ENCODE assay signal across 20 cellular contexts in the genomic region with DNA sequence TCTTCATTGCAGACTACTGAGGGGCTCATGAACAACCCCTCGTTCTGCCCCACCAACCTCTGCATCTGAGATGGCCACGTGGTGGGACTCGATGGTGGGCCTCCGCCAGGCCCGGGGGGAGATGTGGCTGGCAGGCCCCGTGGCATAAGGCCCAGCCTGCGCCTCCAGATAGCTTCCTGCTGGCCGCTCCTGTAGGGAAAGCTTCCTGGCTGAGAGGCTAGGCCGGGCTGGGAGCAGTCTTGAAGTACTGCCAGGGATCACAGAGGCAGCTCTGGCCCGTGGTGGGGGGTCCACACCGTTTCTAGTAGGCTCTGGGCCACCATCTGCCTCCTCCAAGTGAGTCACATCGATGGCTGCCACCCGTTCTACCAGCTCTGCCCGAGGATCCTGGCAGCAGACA. TPM values are rescaled to one million over a fixed set of nuclear protein-coding genes. Genes with fewer than 3 reads are reported as not detected.
A peak's percentile ranks its signal among the peaks of the same experiment; 100 is the strongest.
DNase-seq lines count a peak whose midpoint lies in the region; ATAC-seq, FAIRE-seq and TF ChIP-seq lines count a peak whose summit lies in the region.
"Had no signal": no experiment of that assay in that cellular context is flagged by ENCODE, and none has a peak within 500 bp of the region (broad histone marks: within the 10 kb centered on the region; RNA-seq: fewer than 3 reads in every experiment).

No MANE protein-coding gene starts in this region.

- H3K27me3 ChIP-seq in HCT116 (ENCODE audit: insufficient read depth, low read length) (no peaks in the 10 kb centered on the region), astrocyte (ENCODE audit: insufficient read depth, low read length) (no peaks in the 10 kb centered on the region)

- H3K9ac ChIP-seq in HCT116 (ENCODE audit: low read length) = no peak overlapping the region; the same call in 1 of the 2 replicates
- peak overlapping the region; percentile 57 for H3K9ac ChIP-seq in astrocyte (ENCODE audit: low read length)
- H3K9ac ChIP-seq: KMS-11 had no signal

- RAD21 ChIA-PET in HCT116 (lab: Charles Lee; ENCODE audit: low non-redundant PET in 1 of 2, low total read pairs in 2 of 2, uncharacterized antibody in 2 of 2, unreplicated experiment in 2 of 2) = interaction anchor here in 1 of 2 experiments (0.6 kb wide), 1 partner anchor 117 kb away, joined by 3 read pairs; no protein-coding TSS in a partner anchor

- no peak overlapping the region for H3K4me3 Mint-ChIP-seq in astrocyte (ENCODE audit: unreplicated experiment)
- H3K4me3 Mint-ChIP-seq in memory B cell = no peak overlapping the region
- H3K4me3 Mint-ChIP-seq: GM23338 had no signal

- H3K36me3 Mint-ChIP-seq in astrocyte (ENCODE audit: low read depth, unreplicated experiment) = peaks cover 8% of the 10 kb centered on the region
- no peaks in the 10 kb centered on the region for H3K36me3 Mint-ChIP-seq in memory B cell

- H3K27ac ChIP-seq in A549 = peak overlapping the region; percentile 22 to 89; a peak in 4 of 6 replicates
- H3K27ac ChIP-seq in HCT116 (ENCODE audit: low read depth, low read length) = 0 out of 2 replicates have a peak overlapping the region, but pooled peaks have one; percentile 22
- peak overlapping the region; percentile 38 for H3K27ac ChIP-seq in astrocyte (ENCODE audit: low read depth, low read length)
- H3K27ac ChIP-seq: KMS-11, PC-9 had no signal

- H3K4me2 ChIP-seq in A549 (no peak overlapping the region), HCT116 (ENCODE audit: low read length) (0 out of 2 replicates have a peak overlapping the region, but pooled peaks have one; percentile 61), astrocyte (ENCODE audit: low read length) (peak overlapping the region; percentile 54)
- H3K4me2 ChIP-seq: GM23338, KMS-11 had no signal

- POLR2A ChIA-PET in A549 (lab: Yijun Ruan, JAX) = no interaction called here
- POLR2A ChIA-PET in HCT116 (lab: Charles Lee) = no interaction called here

- H3K4me1 Mint-ChIP-seq in astrocyte (ENCODE audit: low read depth, unreplicated experiment) (peaks cover 25% of the 10 kb centered on the region), memory B cell (peaks cover 16% of the 10 kb centered on the region)

- no peaks in the 10 kb centered on the region for H3K9me2 ChIP-seq in HCT116 (ENCODE audit: insufficient read depth)

- H4K20me1 ChIP-seq in HCT116 (ENCODE audit: insufficient read depth) (no peaks in the 10 kb centered on the region), astrocyte (ENCODE audit: insufficient read depth, low read length) (peaks cover 9% of the 10 kb centered on the region)

- H3K27me3 Mint-ChIP-seq in astrocyte (ENCODE audit: low read depth, unreplicated experiment) = no peaks in the 10 kb centered on the region
- H3K27me3 Mint-ChIP-seq in memory B cell = no peaks in the 10 kb centered on the region

- no peaks in the 10 kb centered on the region for H3K9me3 ChIP-seq in A549
- no peaks in the 10 kb centered on the region for H3K9me3 ChIP-seq in HCT116 (ENCODE audit: control insufficient read depth in 1 of 2, insufficient read depth in 1 of 2, low read depth in 1 of 2, low read length in 2 of 2)
- H3K9me3 ChIP-seq in astrocyte (ENCODE audit: insufficient read depth, low read depth, low read length) = no peaks in the 10 kb centered on the region

- TF ChIP-seq CTCF in A549 (IDR thresholded peaks at IDR 0.05) (no peak), HCT116 (IDR thresholded peaks at IDR 0.05 in 2 of 3, conservative IDR thresholded peaks at IDR 0.05 in 1 of 3; ENCODE audit: borderline replicate concordance in 1 of 3, insufficient read depth in 1 of 3, low read depth in 2 of 3, low read length in 2 of 3) (no peak), astrocyte (IDR thresholded peaks at IDR 0.05; ENCODE audit: insufficient read depth, low read depth, low read length) (no peak)

- H3K4me3 ChIP-seq in A549 (no peak overlapping the region), HCT116 (replicated peaks in 1 of 2; ENCODE audit: low read depth in 1 of 2, low read length in 2 of 2) (no peak overlapping the region), astrocyte (ENCODE audit: insufficient read depth, low read depth, low read length) (no peak overlapping the region)
- H3K4me3 ChIP-seq: GM23338, PC-9 had no signal

- peaks cover 16% of the 10 kb centered on the region; the same call in 1 of the 2 replicates for H3K79me2 ChIP-seq in HCT116 (ENCODE audit: insufficient read depth, low read length)
- H3K79me2 ChIP-seq in astrocyte (ENCODE audit: insufficient read depth, low read length) = peaks cover 20% of the 10 kb centered on the region

- DNase-seq in A549 (ENCODE audit: low read depth in 1 of 2, low spot score in 1 of 2) = no peak
- no peak for DNase-seq in HCT116 (ENCODE audit: low read depth, low spot score)
- DNase-seq in astrocyte (ENCODE audit: low read depth) = no peak
- DNase-seq in memory B cell (ENCODE audit: low spot score in 2 of 2) = no peak
- DNase-seq in NCI-H510A (lab: John Stamatoyannopoulos, UW) = no peak
- DNase-seq in EL = no peak
- DNase-seq: COR-L47, DMS53, NCI-H1092 treated with DMSO at 0.1 percent for 48 hours, NCI-H1694, NCI-H345, NCI-H748 treated with DMSO at 0.1 percent for 48 hours had no signal

- CTCF ChIA-PET in A549 (lab: Yijun Ruan, JAX) = interaction anchor here (0.7 to 11.0 kb wide), 13 partner anchors 9 to 189 kb away, joined by 3 to 101 read pairs (median 3); a partner anchor contains a TSS
- CTCF ChIA-PET in HCT116 (lab: Charles Lee) = interaction anchor here (0.8 kb wide), 1 partner anchor 29 kb away, joined by 3 read pairs; no protein-coding TSS in a partner anchor

- no peak for ATAC-seq in A549
- no peak for ATAC-seq in HCT116
- no peak for ATAC-seq in memory B cell (ENCODE audit: low read depth)
- ATAC-seq in HG03135 (IDR thresholded peaks at IDR 0.05; ENCODE audit: unreplicated experiment) = no peak
- no peak for ATAC-seq in GM18520 (IDR thresholded peaks at IDR 0.05; ENCODE audit: unreplicated experiment)
- ATAC-seq: GM23338 had no signal

- 82% methylated on average over 14 of the region's 14 CpGs for WGBS in A549 (ENCODE audit: missing lambda C conversion rate)

- TF ChIP-seq POLR2A in A549 (IDR thresholded peaks at IDR 0.05; ENCODE audit: low read length) (no peak), HCT116 (IDR thresholded peaks at IDR 0.05; ENCODE audit: borderline replicate concordance, extremely low read depth, insufficient read depth, insufficient read length) (no peak)

- BruUV-seq in HCT116 (replicated peaks; lab: Mats Ljungman, UMichigan) = no TSS peak

- no peak for TF ChIP-seq RAD21 in A549 (conservative IDR thresholded peaks at IDR 0.05 in 1 of 2, IDR thresholded peaks at IDR 0.05 in 1 of 2)
- no peak for TF ChIP-seq RAD21 in HCT116 (IDR thresholded peaks at IDR 0.05; ENCODE audit: low read depth)

- no peak overlapping the region for H3K27ac Mint-ChIP-seq in astrocyte (ENCODE audit: unreplicated experiment)
- peak overlapping the region; percentile 18 for H3K27ac Mint-ChIP-seq in memory B cell
- H3K27ac Mint-ChIP-seq: GM23338 had no signal

- H3K9me3 Mint-ChIP-seq in astrocyte (ENCODE audit: unreplicated experiment) (no peaks in the 10 kb centered on the region), memory B cell (no peaks in the 10 kb centered on the region)
- H3K9me3 Mint-ChIP-seq: GM23338 had no signal

- H3K4me1 ChIP-seq in A549 (peaks cover 48% of the 10 kb centered on the region), HCT116 (ENCODE audit: control insufficient read depth in 1 of 2, insufficient read depth in 2 of 2, low read length in 2 of 2) (peaks cover 42 to 49% of the 10 kb centered on the region in 2 experiments), astrocyte (ENCODE audit: insufficient read depth, low read length) (peaks cover 42% of the 10 kb centered on the region)

- intact Hi-C loops in HCT116 (cut with micrococcal nuclease) = no loop called here

- TF ChIP-seq EP300 in A549 (IDR thresholded peaks at IDR 0.05) = no peak

- peaks cover 4 to 13% of the 10 kb centered on the region in 2 experiments; a peak in 2 of 4 replicates for H3K36me3 ChIP-seq in HCT116 (ENCODE audit: control insufficient read depth in 1 of 2, insufficient read depth in 2 of 2, low read length in 2 of 2)
- peaks cover 4% of the 10 kb centered on the region for H3K36me3 ChIP-seq in astrocyte (ENCODE audit: insufficient read depth, low read length)

- FAIRE-seq in A549 (lab: Jason Lieb, UNC) (no peak), astrocyte (lab: Jason Lieb, UNC) (no peak)
- FAIRE-seq: G401.6, GM12891 had no signal

- H2AFZ ChIP-seq in HCT116 (ENCODE audit: low read depth, low read length, poor library complexity, severe bottlenecking) (no peak overlapping the region), astrocyte (ENCODE audit: low read depth, low read length) (no peak overlapping the region)
- H2AFZ ChIP-seq: GM23338, PC-9 had no signal

TF ChIP-seq in A549, 52 proteins besides CTCF, POLR2A, EP300 and RAD21 (continues in another document):
- TF ChIP-seq CHD4 (IDR thresholded peaks at IDR 0.05; ENCODE audit: borderline replicate concordance) = no peak

RNA-seq across cellular contexts. Expression of a gene that starts 7.6 kb away (rescaled TPM):
- 6.9 and 7.7 TPM in 2 replicates for polyA plus RNA-seq in A549 (2011; rRNA removed)
- 17.0 and 21.1 TPM in 2 replicates for polyA plus RNA-seq in A549 (2012; cell fraction: cytosol; rRNA removed)
- 44.0 and 47.1 TPM in 2 replicates for polyA plus RNA-seq in A549 (2012; cell fraction: nucleus; rRNA removed)
- polyA plus RNA-seq in A549 (2017; fragmentation: RNase III; extraction: RNeasy Plus Mini Kit Qiagen cat#74134 plus additional on column Dnase treatment) = 12.6 to 15.3 TPM (median 14.8 TPM) in 3 replicates
- polyA minus RNA-seq in A549 (2011; rRNA and poly(A)+ RNA removed) = 10.2 and 11.8 TPM in 2 replicates
- total RNA-seq in HCT116 (2021; ENCODE audit: unreplicated experiment) = 10.6 TPM
- 8.1 and 9.0 TPM in 2 replicates for polyA plus RNA-seq in HCT116 (2012)
- total RNA-seq in astrocyte = 3.8 and 5.1 TPM in 2 replicates

RNA-seq across cellular contexts. Expression of a gene that starts 31.0 kb away (rescaled TPM):
- polyA plus RNA-seq in A549 (2011; rRNA removed) (0.03 and 0.05 TPM in 2 replicates), A549 (2017; fragmentation: RNase III; extraction: RNeasy Plus Mini Kit Qiagen cat#74134 plus additional on column Dnase treatment) (0.09 to 0.13 TPM in 2 of 3 replicates, not detected in the other)
- polyA plus RNA-seq in A549 (2012; cell fraction: cytosol; rRNA removed) = 0.03 and 0.04 TPM in 2 replicates
- 0.17 and 0.37 TPM in 2 replicates for polyA plus RNA-seq in A549 (2012; cell fraction: nucleus; rRNA removed)
- polyA minus RNA-seq in A549 (2011; rRNA and poly(A)+ RNA removed) = 0.10 and 0.21 TPM in 2 replicates
- total RNA-seq in HCT116 (2021; ENCODE audit: unreplicated experiment) (not detected), astrocyte (not detected in 2 replicates)
- polyA plus RNA-seq in HCT116 (2012) = not detected in 2 replicates
- total RNA-seq: MCF 10A, PC-9 had no signal

RNA-seq across cellular contexts. Expression of a gene that starts 39.2 kb away (rescaled TPM):
- 27.7 and 32.7 TPM in 2 replicates for polyA plus RNA-seq in A549 (2011; rRNA removed)
- 10.2 and 14.4 TPM in 2 replicates for polyA plus RNA-seq in A549 (2012; cell fraction: cytosol; rRNA removed)
- polyA plus RNA-seq in A549 (2012; cell fraction: nucleus; rRNA removed) = 10.1 and 19.4 TPM in 2 replicates
- 36.2 to 37.0 TPM (median 36.6 TPM) in 3 replicates for polyA plus RNA-seq in A549 (2017; fragmentation: RNase III; extraction: RNeasy Plus Mini Kit Qiagen cat#74134 plus additional on column Dnase treatment)
- 14.9 and 17.6 TPM in 2 replicates for polyA minus RNA-seq in A549 (2011; rRNA and poly(A)+ RNA removed)
- total RNA-seq in HCT116 (2021; ENCODE audit: unreplicated experiment) = 46.5 TPM
- 18.6 and 21.2 TPM in 2 replicates for polyA plus RNA-seq in HCT116 (2012)
- 44.5 and 46.7 TPM in 2 replicates for total RNA-seq in astrocyte
